24 cellular contexts compared by ENCODE assay signal in the genomic region with DNA sequence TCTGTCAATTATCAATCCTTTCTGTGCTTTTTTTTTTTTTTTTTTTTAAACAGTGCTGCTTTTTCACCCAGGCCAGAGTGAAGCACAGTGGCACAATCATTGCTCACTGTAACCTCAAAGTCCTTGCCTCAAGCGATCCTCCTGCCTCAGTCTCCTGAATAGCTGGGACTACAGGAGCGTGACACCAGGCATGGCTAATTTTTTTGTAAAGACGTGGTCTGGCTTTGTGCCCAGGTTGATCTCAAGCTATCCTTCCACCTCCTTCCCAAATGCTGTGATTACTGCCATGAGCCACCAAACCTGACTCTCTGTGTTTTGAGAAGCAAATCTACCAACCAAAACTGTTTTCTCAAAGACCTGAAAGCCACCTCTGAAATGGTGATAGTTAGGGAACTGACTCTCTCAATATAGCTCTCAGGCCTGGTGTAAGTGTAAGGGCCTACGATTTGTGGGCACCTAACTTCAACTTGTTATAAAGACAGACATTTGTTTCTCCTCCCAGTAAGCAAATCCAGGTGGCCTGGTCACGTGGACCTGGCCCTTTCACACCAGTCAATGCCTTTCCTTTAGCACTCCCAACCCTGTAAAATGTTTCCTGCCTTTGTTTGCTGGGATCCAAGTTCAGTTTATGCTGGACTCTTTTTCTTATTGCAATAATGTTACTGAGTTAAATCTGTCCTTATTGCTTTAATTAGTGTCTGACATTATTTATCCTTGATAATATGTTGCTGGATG.
DNase-seq lines count a peak whose midpoint lies in the region; ATAC-seq and TF ChIP-seq lines count a peak whose summit lies in the region.
"Had no signal": no experiment of that assay in that cellular context is flagged by ENCODE, and none has a peak within 500 bp of the region (broad histone marks: within the 10 kb centered on the region; RNA-seq: fewer than 3 reads in every experiment).

No MANE protein-coding gene starts in this region.

- no peak for TF ChIP-seq RAD21 in HCT116 (IDR thresholded peaks at IDR 0.05; ENCODE audit: low read depth)

- peak overlapping the region; percentile 49 for H2AFZ ChIP-seq in HCT116 (ENCODE audit: low read depth, low read length, poor library complexity, severe bottlenecking)
- peak overlapping the region; percentile 55; the same call in 1 of the 2 replicates for H2AFZ ChIP-seq in PC-9
- H2AFZ ChIP-seq in neural progenitor cell (replicated peaks): peak overlapping the region; percentile 60
- H2AFZ ChIP-seq in GM23338: no peak overlapping the region; the same call in 1 of the 2 replicates

- H3K9me3 ChIP-seq in HCT116 (ENCODE audit: control insufficient read depth in 1 of 2, insufficient read depth in 1 of 2, low read depth in 1 of 2, low read length in 2 of 2) (no peaks in the 10 kb centered on the region), PC-9 (ENCODE audit: insufficient read depth, low read depth) (no peaks in the 10 kb centered on the region), neural progenitor cell (ENCODE audit: low read depth) (no peaks in the 10 kb centered on the region)
- H3K9me3 ChIP-seq: BLaER1 treated with 17β-estradiol and CSF1 and Interleukin-3, amounts not matched to agents 10 nM and 100 nM; Peyer's patch; SK-N-SH had no signal

- H3K27me3 ChIP-seq in HCT116 (ENCODE audit: insufficient read depth, low read length) (no peaks in the 10 kb centered on the region), PC-9 (ENCODE audit: insufficient read depth, low read depth) (no peaks in the 10 kb centered on the region), neural progenitor cell (no peaks in the 10 kb centered on the region), GM23338 (ENCODE audit: insufficient read depth) (no peaks in the 10 kb centered on the region)
- H3K27me3 ChIP-seq: BLaER1 treated with 17β-estradiol and CSF1 and Interleukin-3, amounts not matched to agents 10 nM and 100 nM; Peyer's patch had no signal

- ATAC-seq in HCT116: no peak
- ATAC-seq in GM23338: no peak
- no peak for ATAC-seq in HG03039 (IDR thresholded peaks at IDR 0.05; ENCODE audit: unreplicated experiment)
- no peak for ATAC-seq in GM21717 (IDR thresholded peaks at IDR 0.05; ENCODE audit: unreplicated experiment)

- H3K4me3 Mint-ChIP-seq in neural progenitor cell (no peak overlapping the region), GM23338 (no peak overlapping the region)
- H3K4me3 Mint-ChIP-seq: CD4-positive, alpha-beta T cell; H9; HFFc6 had no signal

- H3K79me2 ChIP-seq in HCT116 (ENCODE audit: insufficient read depth, low read length) (no peaks in the 10 kb centered on the region), PC-9 (ENCODE audit: low read depth) (no peaks in the 10 kb centered on the region), neural progenitor cell (ENCODE audit: low read depth) (no peaks in the 10 kb centered on the region), GM23338 (replicated peaks; ENCODE audit: insufficient read depth) (no peaks in the 10 kb centered on the region)

- H3K9me3 Mint-ChIP-seq in neural progenitor cell: no peaks in the 10 kb centered on the region
- H3K9me3 Mint-ChIP-seq in GM23338: no peaks in the 10 kb centered on the region

- POLR2A ChIA-PET in HCT116 (lab: Charles Lee) (no interaction called here), PC-9 (lab: Charles Lee; ENCODE audit: unreplicated experiment) (no interaction called here)

- TF ChIP-seq CTCF in HCT116 (IDR thresholded peaks at IDR 0.05 in 2 of 3, conservative IDR thresholded peaks at IDR 0.05 in 1 of 3; ENCODE audit: borderline replicate concordance in 1 of 3, insufficient read depth in 1 of 3, low read depth in 2 of 3, low read length in 2 of 3): no peak
- no peak for TF ChIP-seq CTCF in PC-9 (conservative IDR thresholded peaks at IDR 0.05)
- no peak for TF ChIP-seq CTCF in epithelial cell of proximal tubule (conservative IDR thresholded peaks at IDR 0.05; ENCODE audit: low read depth, low read length)
- no peak for TF ChIP-seq CTCF in neural progenitor cell (IDR thresholded peaks at IDR 0.05)
- TF ChIP-seq CTCF in GM23338 (conservative IDR thresholded peaks at IDR 0.05; ENCODE audit: low read depth in 2 of 2): no peak

- intact Hi-C loops in HCT116 (cut with micrococcal nuclease) (no loop called here), PC-9 (cut with micrococcal nuclease; ENCODE audit: unreplicated experiment) (no loop called here)

- CTCF ChIA-PET in HCT116 (lab: Charles Lee): interaction anchor here (1.3 kb wide), 1 partner anchor 19 kb away, joined by 3 read pairs; no protein-coding TSS in a partner anchor
- CTCF ChIA-PET in PC-9 (lab: Charles Lee): no interaction called here

- DNase-seq in HCT116 (ENCODE audit: low read depth, low spot score): no peak
- DNase-seq in PC-9: no peak
- DNase-seq in epithelial cell of proximal tubule (ENCODE audit: low read depth): peak; percentile 36
- no peak for DNase-seq in neural progenitor cell (ENCODE audit: low spot score)
- no peak for DNase-seq in GM23338 (ENCODE audit: low spot score)
- DNase-seq in activated CD4-positive, alpha-beta T cell treated with anti-CD3 and anti-CD28 coated beads, Interleukin-2, amount 50 U/mL, for 48 hours: no peak
- DNase-seq: CD4-positive, alpha-beta T cell; COR-L47; GDM1; H9; HFFc6; IMR-90; KG1; MM.1S; NCI-H2029; NCI-H526; NCI-H82; NK-92 treated with Interleukin-12 subunit alpha and Interleukin-12 subunit beta, amount 100 ng/mL, for 24 hours; Peyer's patch; SIG-M5; SK-N-SH had no signal

- H3K36me3 ChIP-seq in HCT116 (ENCODE audit: control insufficient read depth in 1 of 2, insufficient read depth in 2 of 2, low read length in 2 of 2): no peaks in the 10 kb centered on the region
- H3K36me3 ChIP-seq in PC-9 (ENCODE audit: low read depth): no peaks in the 10 kb centered on the region
- H3K36me3 ChIP-seq in neural progenitor cell: no peaks in the 10 kb centered on the region
- H3K36me3 ChIP-seq in GM23338 (ENCODE audit: insufficient read depth): no peaks in the 10 kb centered on the region
- H3K36me3 ChIP-seq: BLaER1 treated with 17β-estradiol and CSF1 and Interleukin-3, amounts not matched to agents 10 nM and 100 nM; Peyer's patch had no signal

- H3K4me3 ChIP-seq in HCT116 (replicated peaks in 1 of 2; ENCODE audit: low read depth in 1 of 2, low read length in 2 of 2): no peak overlapping the region
- H3K4me3 ChIP-seq in PC-9: no peak overlapping the region
- no peak overlapping the region for H3K4me3 ChIP-seq in epithelial cell of proximal tubule (ENCODE audit: low read depth, low read length)
- no peak overlapping the region for H3K4me3 ChIP-seq in neural progenitor cell
- H3K4me3 ChIP-seq in GM23338: no peak overlapping the region
- H3K4me3 ChIP-seq: BLaER1 treated with 17β-estradiol and CSF1 and Interleukin-3, amounts not matched to agents 10 nM and 100 nM; Peyer's patch had no signal

- TF ChIP-seq POLR2A in HCT116 (IDR thresholded peaks at IDR 0.05; ENCODE audit: borderline replicate concordance, extremely low read depth, insufficient read depth, insufficient read length): no peak

- H3K9me2 ChIP-seq in HCT116 (ENCODE audit: insufficient read depth) (no peaks in the 10 kb centered on the region), PC-9 (ENCODE audit: insufficient read depth) (no peaks in the 10 kb centered on the region), GM23338 (ENCODE audit: insufficient read depth) (no peaks in the 10 kb centered on the region)
- H3K9me2 ChIP-seq: SK-N-SH had no signal

- no peaks in the 10 kb centered on the region for H3K27me3 Mint-ChIP-seq in neural progenitor cell (ENCODE audit: insufficient read depth, low read depth)
- peaks cover 1% of the 10 kb centered on the region for H3K27me3 Mint-ChIP-seq in GM23338 (ENCODE audit: insufficient read depth, low read depth, poor library complexity)
- H3K27me3 Mint-ChIP-seq: CD4-positive, alpha-beta T cell had no signal

- RAD21 ChIA-PET in HCT116 (lab: Charles Lee; ENCODE audit: low non-redundant PET in 1 of 2, low total read pairs in 2 of 2, uncharacterized antibody in 2 of 2, unreplicated experiment in 2 of 2): no interaction called here

- no peak overlapping the region for H3K4me2 ChIP-seq in HCT116 (ENCODE audit: low read length)
- H3K4me2 ChIP-seq in PC-9: no peak overlapping the region
- no peak overlapping the region for H3K4me2 ChIP-seq in neural progenitor cell
- no peak overlapping the region for H3K4me2 ChIP-seq in GM23338
- H3K4me2 ChIP-seq: BLaER1 treated with 17β-estradiol and CSF1 and Interleukin-3, amounts not matched to agents 10 nM and 100 nM; SK-N-SH had no signal

- H4K20me1 ChIP-seq in HCT116 (ENCODE audit: insufficient read depth) (no peaks in the 10 kb centered on the region), PC-9 (ENCODE audit: insufficient read depth) (no peaks in the 10 kb centered on the region), neural progenitor cell (ENCODE audit: low read depth) (no peaks in the 10 kb centered on the region), GM23338 (replicated peaks; ENCODE audit: insufficient read depth) (no peaks in the 10 kb centered on the region)
- H4K20me1 ChIP-seq: BLaER1 treated with 17β-estradiol and CSF1 and Interleukin-3, amounts not matched to agents 10 nM and 100 nM had no signal

- BruUV-seq in HCT116 (replicated peaks; lab: Mats Ljungman, UMichigan) (no TSS peak), PC-9 (replicated peaks; lab: Mats Ljungman, UMichigan) (no TSS peak)

- H3K27ac ChIP-seq in HCT116 (ENCODE audit: low read depth, low read length) (no peak overlapping the region), PC-9 (no peak overlapping the region), neural progenitor cell (no peak overlapping the region), GM23338 (ENCODE audit: low read depth) (no peak overlapping the region)
- H3K27ac ChIP-seq: BLaER1 treated with 17β-estradiol and CSF1 and Interleukin-3, amounts not matched to agents 10 nM and 100 nM; Peyer's patch had no signal

- H3K36me3 Mint-ChIP-seq in neural progenitor cell: no peaks in the 10 kb centered on the region
- H3K36me3 Mint-ChIP-seq in GM23338 (ENCODE audit: low read depth): peaks cover 3% of the 10 kb centered on the region; the same call in 1 of the 3 replicates

- H3K4me1 Mint-ChIP-seq in neural progenitor cell (no peaks in the 10 kb centered on the region), GM23338 (no peaks in the 10 kb centered on the region; the same call in 2 of the 3 replicates)
- H3K4me1 Mint-ChIP-seq: H9 had no signal

- no peaks in the 10 kb centered on the region for H3K4me1 ChIP-seq in HCT116 (ENCODE audit: control insufficient read depth in 1 of 2, insufficient read depth in 2 of 2, low read length in 2 of 2)
- no peaks in the 10 kb centered on the region for H3K4me1 ChIP-seq in PC-9 (replicated peaks; ENCODE audit: insufficient read depth)
- H3K4me1 ChIP-seq in neural progenitor cell: no peaks in the 10 kb centered on the region
- H3K4me1 ChIP-seq in GM23338 (ENCODE audit: insufficient read depth): no peaks in the 10 kb centered on the region
- H3K4me1 ChIP-seq: BLaER1 treated with 17β-estradiol and CSF1 and Interleukin-3, amounts not matched to agents 10 nM and 100 nM; Peyer's patch had no signal

- H3K9ac ChIP-seq in HCT116 (ENCODE audit: low read length) (no peak overlapping the region), neural progenitor cell (no peak overlapping the region)
- H3K9ac ChIP-seq: BLaER1 treated with 17β-estradiol and CSF1 and Interleukin-3, amounts not matched to agents 10 nM and 100 nM; SK-N-SH had no signal

- H3F3A ChIP-seq in PC-9 (ENCODE audit: insufficient read depth, low read depth): no peaks in the 10 kb centered on the region
- H3F3A ChIP-seq in neural progenitor cell (ENCODE audit: low read depth): no peaks in the 10 kb centered on the region
- H3F3A ChIP-seq in GM23338 (replicated peaks; ENCODE audit: low read depth): no peaks in the 10 kb centered on the region

- H3K27ac Mint-ChIP-seq in neural progenitor cell (no peak overlapping the region), GM23338 (no peak overlapping the region)
- H3K27ac Mint-ChIP-seq: CD4-positive, alpha-beta T cell; HFFc6 had no signal
